ENCODE assay signal across 8 cellular contexts in the genomic region with DNA sequence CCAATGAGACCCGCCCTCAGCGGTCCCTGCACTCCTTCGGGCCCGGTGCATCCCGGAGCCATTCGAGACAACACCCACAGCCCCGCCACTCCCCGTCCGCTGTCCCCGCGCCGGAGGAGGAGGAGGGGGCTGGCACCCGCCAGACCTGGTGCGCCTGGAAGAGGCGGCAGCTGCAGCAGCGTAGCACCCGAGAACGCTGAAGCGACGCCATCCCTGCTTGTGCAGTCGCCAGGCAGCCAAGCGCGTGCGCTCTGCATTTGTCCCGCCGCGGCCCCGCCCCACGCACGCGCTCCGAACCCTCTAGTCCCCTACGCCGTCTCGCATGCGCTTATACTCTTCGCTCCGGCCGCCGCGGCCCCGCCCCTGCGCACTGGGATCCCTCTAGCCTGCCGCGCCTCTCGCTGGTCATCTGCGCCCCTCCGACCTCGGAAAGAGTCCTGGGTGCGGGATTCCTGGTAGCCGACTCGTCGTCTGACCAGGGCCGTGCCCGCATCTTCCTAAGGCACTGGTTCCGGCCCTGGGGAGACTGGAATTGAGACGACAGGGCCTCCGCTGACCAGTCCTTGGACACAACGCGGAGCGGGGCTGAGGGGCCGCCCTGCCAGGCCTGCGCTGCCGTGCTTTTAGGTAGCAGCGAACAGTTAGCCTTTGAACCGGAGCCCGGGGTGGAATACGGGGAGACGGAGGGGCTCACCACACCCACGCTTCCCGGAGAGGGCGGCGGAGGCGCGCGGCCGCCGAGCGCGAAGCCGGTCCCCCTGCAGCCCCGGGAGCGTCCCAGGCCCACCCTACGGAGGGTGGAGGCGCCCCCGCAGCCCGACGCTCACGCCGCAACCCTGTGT. TPM values are rescaled to one million over a fixed set of nuclear protein-coding genes. Genes with fewer than 3 reads are reported as not detected.
DNase-seq lines count a peak whose midpoint lies in the region; ATAC-seq, FAIRE-seq and TF ChIP-seq lines count a peak whose summit lies in the region.

A gene with protein sequence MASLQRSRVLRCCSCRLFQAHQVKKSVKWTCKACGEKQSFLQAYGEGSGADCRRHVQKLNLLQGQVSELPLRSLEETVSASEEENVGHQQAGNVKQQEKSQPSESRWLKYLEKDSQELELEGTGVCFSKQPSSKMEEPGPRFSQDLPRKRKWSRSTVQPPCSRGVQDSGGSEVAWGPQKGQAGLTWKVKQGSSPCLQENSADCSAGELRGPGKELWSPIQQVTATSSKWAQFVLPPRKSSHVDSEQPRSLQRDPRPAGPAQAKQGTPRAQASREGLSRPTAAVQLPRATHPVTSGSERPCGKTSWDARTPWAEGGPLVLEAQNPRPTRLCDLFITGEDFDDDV (minus strand): TSS at position 232 of the 842 bp plus-strand sequence. CDS start 21 bp downstream, at position 211.

- H3K27ac Mint-ChIP-seq in progenitor cell of endocrine pancreas, result peak within 1 kb of the TSS; percentile 97

- intact Hi-C loops in T-helper 1 cell treated with Interleukin-12 subunit alpha and Interleukin-12 subunit beta and Interleukin-4 antibody, amounts not matched to agents 30 ng/mL and 1 ng/mL, for 36 hours (cut with micrococcal nuclease), result loop anchor here (1.0 to 2.0 kb wide), 15 partner anchors 23 to 635 kb away; a partner anchor contains a TSS
- intact Hi-C loops in left cardiac atrium (cut with DNase I), result loop anchor here in 1 of 2 donors (5.0 kb wide), 1 partner anchor 37 kb away; a partner anchor contains a TSS

- no peaks in the 10 kb centered on the region for H3K9me3 Mint-ChIP-seq in progenitor cell of endocrine pancreas (ENCODE audit: low read depth)

- peak; percentile 97 for FAIRE-seq in GM12891 (lab: Jason Lieb, UNC)

- peaks cover 5% of the 10 kb centered on the region for H3K4me1 Mint-ChIP-seq in progenitor cell of endocrine pancreas (ENCODE audit: low read depth)

- TF ChIP-seq CTCF in progenitor cell of endocrine pancreas (IDR thresholded peaks at IDR 0.05; ENCODE audit: unreplicated experiment), result peak; percentile 9

- TF ChIP-seq POLR2A in GM12891 (IDR thresholded peaks at IDR 0.05; ENCODE audit: low read depth, low read length), result no peak

- no peaks in the 10 kb centered on the region for H3K27me3 Mint-ChIP-seq in progenitor cell of endocrine pancreas

- peak; percentile 96 for ATAC-seq in HG02763 (IDR thresholded peaks at IDR 0.05; ENCODE audit: unreplicated experiment)
- peak; percentile 99 for ATAC-seq in left cardiac atrium

- H3K4me3 Mint-ChIP-seq in progenitor cell of endocrine pancreas (ENCODE audit: low read depth), result peak within 1 kb of the TSS; percentile 93

- H3K36me3 Mint-ChIP-seq in progenitor cell of endocrine pancreas (ENCODE audit: insufficient read depth), result peaks cover 15% of the 10 kb centered on the region

- DNase-seq in GM12891 (ENCODE audit: insufficient read length, low spot score) (peak; percentile 94), NCI-H1417 treated with DMSO at 0.1 percent for 48 hours (lab: John Stamatoyannopoulos, UW) (peak; percentile 70), amniotic stem cell (lab: John Stamatoyannopoulos, UW) (peak; percentile 90), left cardiac atrium (peak; percentile 99), progenitor cell of endocrine pancreas (ENCODE audit: low spot score, unreplicated experiment) (peak; percentile 89), ureter (ENCODE audit: low spot score) (peak; percentile 97)

TF ChIP-seq in GM12891, 5 proteins besides CTCF, POLR2A, EP300 and RAD21:
- TF ChIP-seq PAX5 (IDR thresholded peaks at IDR 0.05; ENCODE audit: insufficient read depth, low read length, severe bottlenecking), result no peak
- no peak for TF ChIP-seq SPI1 (IDR thresholded peaks at IDR 0.05; ENCODE audit: low read depth, low read length)
- peak; percentile 53 for TF ChIP-seq POLR2AphosphoS5 (IDR thresholded peaks at IDR 0.05; ENCODE audit: low read depth, low read length)
- peak; percentile 25; the same call in 1 of the 2 replicates for TF ChIP-seq POU2F2 (IDR thresholded peaks at IDR 0.05; ENCODE audit: low read depth, low read length)
- peak; percentile 76 for TF ChIP-seq TAF1 (IDR thresholded peaks at IDR 0.05; ENCODE audit: low read depth, low read length)

RNA-seq across cellular contexts. Expression of the gene that starts here (rescaled TPM):
- polyA plus RNA-seq in GM12891 (2012; ENCODE audit: low read depth, missing spikeins), result 17.9 TPM
- total RNA-seq in T-helper 1 cell treated with Interleukin-12 subunit alpha and Interleukin-12 subunit beta and Interleukin-4 antibody, amounts not matched to agents 30 ng/mL and 1 ng/mL, for 36 hours, result 19.5 and 23.6 TPM in 2 replicates
- total RNA-seq in left cardiac atrium (10 to 100 TPM; 11.1 to 12.7 TPM), progenitor cell of endocrine pancreas (61.4 and 63.4 TPM in 2 replicates), ureter (40.5 TPM)

Comparison
In these comparisons a context has a peak if more than half of its experiments do, and no peak if none do; other contexts are left out.
1. Peak in every context shown above with its lines: DNase-seq and ATAC-seq.